In genomic region chr3:196954832-196955231, GRCh38 we compare ENCODE assay signal across 9 cellular contexts.
"Had no signal": no experiment of that assay in that cellular context is flagged by ENCODE, and none has a peak within 500 bp of the region (broad histone marks: within the 10 kb centered on the region; RNA-seq: fewer than 3 reads in every experiment).

No MANE protein-coding gene starts in this region.

- FAIRE-seq: H54, HTR-8/SVneo had no signal

- H3K4me3 ChIP-seq: GM23248 had no signal

- H3K9me3 Mint-ChIP-seq: H9, HFFc6 had no signal

- H3K9ac ChIP-seq: GM23248 had no signal

- H3K4me3 Mint-ChIP-seq: H9, HFFc6, IgD-negative memory B cell had no signal

- H3K4me1 Mint-ChIP-seq: H9, IgD-negative memory B cell had no signal

- H2AFZ ChIP-seq: GM23248 had no signal

- H3K27ac Mint-ChIP-seq: H9, HFFc6, IgD-negative memory B cell had no signal

- DNase-seq: GM23248, GOT3, H9, HCEC 1CT, HFFc6, KG1 had no signal

- H3K27ac ChIP-seq: GM23248 had no signal
